Comparison of ENCODE assay signal across 12 cellular contexts in genomic region chr2:97953867-97954266, GRCh38.
"Had no signal": no experiment of that assay in that cellular context is flagged by ENCODE, and none has a peak within 500 bp of the region (broad histone marks: within the 10 kb centered on the region; RNA-seq: fewer than 3 reads in every experiment).

No MANE protein-coding gene starts in this region.

- H3K4me3 Mint-ChIP-seq: activated CD8-positive, alpha-beta T cell treated with anti-CD3 and anti-CD28 coated beads, Interleukin-2, amount 10 ng/mL, durations not matched to agents 7 days and 5 days; nephron had no signal

- H3K9me3 ChIP-seq: tibial nerve had no signal

- H3K27me3 ChIP-seq: tibial nerve had no signal

- H3K27ac ChIP-seq: tibial nerve had no signal

- H3K27ac Mint-ChIP-seq: activated CD8-positive, alpha-beta T cell treated with anti-CD3 and anti-CD28 coated beads, Interleukin-2, amount 10 ng/mL, durations not matched to agents 7 days and 5 days; nephron had no signal

- ATAC-seq: activated CD8-positive, alpha-beta T cell treated with anti-CD3 and anti-CD28 coated beads, Interleukin-2, amount 10 ng/mL, durations not matched to agents 7 days and 5 days had no signal

- H3K4me3 ChIP-seq: tibial nerve had no signal

- DNase-seq: activated CD4-positive, alpha-beta T cell treated with anti-CD3 and anti-CD28 coated beads for 48 hours; activated CD8-positive, alpha-beta memory T cell treated with anti-CD3 and anti-CD28 coated beads, Interleukin-2, amount 50 U/mL, for 4 hours; activated CD8-positive, alpha-beta T cell treated with anti-CD3 and anti-CD28 coated beads, Interleukin-2, amount 10 ng/mL, durations not matched to agents 7 days and 5 days; activated effector memory CD4-positive, alpha-beta T cell treated with anti-CD3 and anti-CD28 coated beads, Interleukin-2, amount 50 U/mL, for 16 hours; activated T-cell treated with anti-CD3 and anti-CD28 coated beads, Interleukin-2, amount 50 U/mL, for 48 hours; islet precursor cell; nucleus accumbens; stimulated activated CD4-positive, alpha-beta T cell treated with anti-CD3 and anti-CD28 coated beads, Interleukin-2, amount 100 ng/mL, for 48 hours; stimulated activated naive CD4-positive, alpha-beta T cell; T-helper 2 cell had no signal

- H3K36me3 ChIP-seq: tibial nerve had no signal
